In genomic region chr12:113162102-113163029, GRCh38 we compare ENCODE assay signal across 8 cellular contexts. TPM values are rescaled to one million over a fixed set of nuclear protein-coding genes. Genes with fewer than 3 reads are reported as not detected.
DNase-seq lines count a peak whose midpoint lies in the region; ATAC-seq and TF ChIP-seq lines count a peak whose summit lies in the region.
"Had no signal": no experiment of that assay in that cellular context is flagged by ENCODE, and none has a peak within 500 bp of the region (broad histone marks: within the 10 kb centered on the region; RNA-seq: fewer than 3 reads in every experiment).

No MANE protein-coding gene starts in this region.

- intact Hi-C loops in Panc1 (cut with micrococcal nuclease; ENCODE audit: unreplicated experiment): no loop called here
- intact Hi-C loops in activated CD4-positive, alpha-beta memory T cell treated with anti-CD3 and anti-CD28 coated beads for 36 hours (cut with micrococcal nuclease): no loop called here

- CTCF ChIA-PET in Panc1 (lab: Charles Lee): interaction anchor here (0.6 to 1.0 kb wide), 4 partner anchors 9 to 64 kb away, joined by 3 to 7 read pairs (median 5); no protein-coding TSS in a partner anchor
- CTCF ChIA-PET in activated CD4-positive, alpha-beta memory T cell treated with anti-CD3 and anti-CD28 coated beads for 36 hours (lab: Charles Lee): interaction anchor here (0.9 to 4.2 kb wide), 4 partner anchors 9 to 170 kb away, joined by 3 to 28 read pairs (median 4); no protein-coding TSS in a partner anchor

- no peak overlapping the region for H2BK15ac ChIP-seq in H9 (ENCODE audit: low read depth, low read length)

- H3K23me2 ChIP-seq in H9 (ENCODE audit: insufficient read length, low read depth, low read length, poor library complexity, severe bottlenecking): peaks cover 3% of the 10 kb centered on the region

- no peaks in the 10 kb centered on the region for H3K9me3 Mint-ChIP-seq in H9
- no peaks in the 10 kb centered on the region for H3K9me3 Mint-ChIP-seq in neural progenitor cell
- no peaks in the 10 kb centered on the region for H3K9me3 Mint-ChIP-seq in activated CD4-positive, alpha-beta memory T cell treated with anti-CD3 and anti-CD28 coated beads for 36 hours

- no peak overlapping the region for H4K8ac ChIP-seq in H9 (replicated peaks; ENCODE audit: insufficient read length, low read depth, low read length)

- no TSS peak for BruUV-seq in Panc1 (replicated peaks; lab: Mats Ljungman, UMichigan)

- H3K36me3 Mint-ChIP-seq in H9 (ENCODE audit: insufficient read depth in 1 of 3, low read depth in 3 of 3): peaks cover 21 to 75% (median 68%) of the 10 kb centered on the region in 3 experiments
- peaks cover 10% of the 10 kb centered on the region for H3K36me3 Mint-ChIP-seq in neural progenitor cell
- peaks cover 66% of the 10 kb centered on the region for H3K36me3 Mint-ChIP-seq in activated CD4-positive, alpha-beta memory T cell treated with anti-CD3 and anti-CD28 coated beads for 36 hours

- H3K4ac ChIP-seq in H9 (ENCODE audit: low read depth, low read length): no peak overlapping the region

- H3K27me3 Mint-ChIP-seq in H9 (ENCODE audit: low read depth): no peaks in the 10 kb centered on the region; the same call in 1 of the 2 replicates
- H3K27me3 Mint-ChIP-seq in neural progenitor cell (ENCODE audit: insufficient read depth, low read depth): no peaks in the 10 kb centered on the region
- H3K27me3 Mint-ChIP-seq in activated CD4-positive, alpha-beta memory T cell treated with anti-CD3 and anti-CD28 coated beads for 36 hours: no peaks in the 10 kb centered on the region

- H3K18ac ChIP-seq in H9 (ENCODE audit: insufficient read length, low read depth, low read length): no peak overlapping the region

- in situ Hi-C loops in Panc1 (cut with HindIII; ENCODE audit: low pct_unique_long_range_greater_than_20kb, low sequenced_read_pairs): loop anchor here (25.0 kb wide), 1 partner anchor 100 kb away; the partner anchor contains the start of gene DTX1

- H3T11ph ChIP-seq in H9 (ENCODE audit: low read length): no peak overlapping the region

- no peak overlapping the region for H2AK5ac ChIP-seq in H9 (ENCODE audit: insufficient read length, low read length)

- H3F3A ChIP-seq in neural progenitor cell (ENCODE audit: low read depth): peaks cover 19% of the 10 kb centered on the region

- no peak overlapping the region for H4K5ac ChIP-seq in H9 (ENCODE audit: insufficient read length, low read depth, low read length)

- H3K4me1 Mint-ChIP-seq in H9 (peaks cover 11 to 25% of the 10 kb centered on the region in 2 experiments), neural progenitor cell (peaks cover 29% of the 10 kb centered on the region)
- H3K4me1 Mint-ChIP-seq in activated CD4-positive, alpha-beta memory T cell treated with anti-CD3 and anti-CD28 coated beads for 36 hours (ENCODE audit: low read depth): peaks cover 3% of the 10 kb centered on the region

- H3K27me3 ChIP-seq in H9 (ENCODE audit: insufficient read depth, low read length): no peaks in the 10 kb centered on the region
- no peaks in the 10 kb centered on the region for H3K27me3 ChIP-seq in Panc1 (ENCODE audit: control insufficient read depth, insufficient read depth, low read length)
- H3K27me3 ChIP-seq in fibroblast of lung (ENCODE audit: control insufficient read depth, insufficient read depth, low read length): no peaks in the 10 kb centered on the region
- H3K27me3 ChIP-seq in neural progenitor cell: no peaks in the 10 kb centered on the region

- H3K36me3 ChIP-seq in Panc1 (ENCODE audit: control insufficient read depth, insufficient read depth, low read length) (no peaks in the 10 kb centered on the region), fibroblast of lung (ENCODE audit: control insufficient read depth, insufficient read depth, low read length) (peaks cover 30% of the 10 kb centered on the region), neural progenitor cell (no peaks in the 10 kb centered on the region)

- POLR2A ChIA-PET in Panc1 (lab: Charles Lee): no interaction called here
- POLR2A ChIA-PET in activated CD4-positive, alpha-beta memory T cell treated with anti-CD3 and anti-CD28 coated beads for 36 hours (lab: Charles Lee): no interaction called here

- no peak overlapping the region for H2BK12ac ChIP-seq in H9 (ENCODE audit: insufficient read length, low read depth, low read length)

- DNase-seq in H9 (peak; percentile 67), Panc1 (ENCODE audit: low read depth, low spot score) (no peak), fibroblast of lung (ENCODE audit: low read depth in 2 of 2) (peak; percentile 57 to 61), neural progenitor cell (ENCODE audit: low spot score) (peak; percentile 70)
- DNase-seq in activated CD4-positive, alpha-beta memory T cell treated with anti-CD3 and anti-CD28 coated beads for 36 hours: no peak
- DNase-seq: GDM1 had no signal

- no peak overlapping the region; the same call in 1 of the 2 replicates for H3K14ac ChIP-seq in H9 (ENCODE audit: insufficient read depth, low read length)

- no peak overlapping the region for H2BK120ac ChIP-seq in H9 (ENCODE audit: low read depth, low read length, poor library complexity, severe bottlenecking)

- no peak overlapping the region for H2AFZ ChIP-seq in H9 (ENCODE audit: low read length)
- no peak overlapping the region for H2AFZ ChIP-seq in fibroblast of lung (ENCODE audit: low read length)
- H2AFZ ChIP-seq in neural progenitor cell (replicated peaks): no peak overlapping the region

- peak overlapping the region; percentile 37 for H3K4me2 ChIP-seq in H9 (ENCODE audit: insufficient read depth, insufficient read length, low read length)
- H3K4me2 ChIP-seq in fibroblast of lung (ENCODE audit: extremely low read depth, insufficient read depth, low read length): no peak overlapping the region
- peak overlapping the region; percentile 75 for H3K4me2 ChIP-seq in neural progenitor cell

- H3K23ac ChIP-seq in H9 (ENCODE audit: insufficient read length, low read depth, low read length): no peak overlapping the region

- no peak overlapping the region for H3K56ac ChIP-seq in H9 (ENCODE audit: insufficient read length, low read depth, low read length)

- H3K4me3 Mint-ChIP-seq in H9: peak overlapping the region in 1 of 2 experiments; percentile 65; a peak in 1 of 5 replicates
- H3K4me3 Mint-ChIP-seq in neural progenitor cell: no peak overlapping the region
- no peak overlapping the region for H3K4me3 Mint-ChIP-seq in activated CD4-positive, alpha-beta memory T cell treated with anti-CD3 and anti-CD28 coated beads for 36 hours

- TF ChIP-seq CTCF in H9 (conservative IDR thresholded peaks at IDR 0.05): no peak
- no peak for TF ChIP-seq CTCF in Panc1 (IDR thresholded peaks at IDR 0.05)
- TF ChIP-seq CTCF in fibroblast of lung (conservative IDR thresholded peaks at IDR 0.05 in 1 of 2, IDR thresholded peaks at IDR 0.05 in 1 of 2; ENCODE audit: low read depth in 1 of 2, low read length in 2 of 2): no peak
- TF ChIP-seq CTCF in neural progenitor cell (IDR thresholded peaks at IDR 0.05): no peak

- no CpG with 5 or more reads among the region's 25 CpGs for WGBS in H9 (ENCODE audit: extremely low coverage, insufficient read length, low lambda C conversion rate)

- no peaks in the 10 kb centered on the region for H3K79me1 ChIP-seq in H9 (ENCODE audit: insufficient read depth, low read depth, low read length, poor library complexity, severe bottlenecking)

- H3K27ac ChIP-seq in H9 (ENCODE audit: insufficient read length, low read depth, low read length): no peak overlapping the region
- no peak overlapping the region for H3K27ac ChIP-seq in Panc1 (ENCODE audit: low read length)
- H3K27ac ChIP-seq in fibroblast of lung (ENCODE audit: insufficient read depth, low read length): no peak overlapping the region
- H3K27ac ChIP-seq in neural progenitor cell: peak overlapping the region; percentile 50

- no peak overlapping the region for H3K9ac ChIP-seq in H9 (ENCODE audit: extremely low read depth, insufficient read length, low read length)
- H3K9ac ChIP-seq in fibroblast of lung (ENCODE audit: insufficient read depth, low read length): no peak overlapping the region
- H3K9ac ChIP-seq in neural progenitor cell: no peak overlapping the region

- H3K4me3 ChIP-seq in Panc1 (ENCODE audit: low read depth in 2 of 2, low read length in 2 of 2) (no peak overlapping the region), fibroblast of lung (replicated peaks in 1 of 4; ENCODE audit: control extremely low read depth in 1 of 4, insufficient read depth in 1 of 4, low read depth in 3 of 4, low read length in 4 of 4) (no peak overlapping the region), neural progenitor cell (peak overlapping the region; percentile 30)

- H3K79me2 ChIP-seq in H9 (ENCODE audit: insufficient read depth, low read length) (no peaks in the 10 kb centered on the region), fibroblast of lung (ENCODE audit: control insufficient read depth, insufficient read depth, low read length) (no peaks in the 10 kb centered on the region), neural progenitor cell (ENCODE audit: low read depth) (no peaks in the 10 kb centered on the region)

- H4K20me1 ChIP-seq in H9 (ENCODE audit: control insufficient read depth, insufficient read depth, insufficient read length) (no peaks in the 10 kb centered on the region), fibroblast of lung (ENCODE audit: control insufficient read depth, extremely low read depth, insufficient read depth, low read length) (no peaks in the 10 kb centered on the region), neural progenitor cell (ENCODE audit: low read depth) (peaks cover 46% of the 10 kb centered on the region)

- H3K4me1 ChIP-seq in H9 (ENCODE audit: insufficient read depth, low read length) (no peaks in the 10 kb centered on the region), Panc1 (ENCODE audit: control insufficient read depth, insufficient read depth, low read length) (no peaks in the 10 kb centered on the region), fibroblast of lung (ENCODE audit: control insufficient read depth, extremely low read depth, insufficient read depth, low read length) (peaks cover 3% of the 10 kb centered on the region), neural progenitor cell (peaks cover 17% of the 10 kb centered on the region)

- no peak overlapping the region for H2BK20ac ChIP-seq in H9 (ENCODE audit: low read depth, low read length, poor library complexity, severe bottlenecking)

- H4K91ac ChIP-seq in H9 (ENCODE audit: insufficient read length, low read depth, low read length): no peak overlapping the region

- ATAC-seq in Panc1 (peak; percentile 33; the same call in 1 of the 2 replicates), GM18502 (IDR thresholded peaks at IDR 0.05; ENCODE audit: poor library complexity, unreplicated experiment) (no peak), HG02884 (IDR thresholded peaks at IDR 0.05; ENCODE audit: unreplicated experiment) (no peak)

- no peak overlapping the region for H2BK5ac ChIP-seq in H9 (ENCODE audit: insufficient read length, low read length)

- H3K27ac Mint-ChIP-seq in H9: peak overlapping the region; percentile 55 to 89 (median 79); a peak in 5 of 7 replicates
- H3K27ac Mint-ChIP-seq in neural progenitor cell: no peak overlapping the region
- no peak overlapping the region for H3K27ac Mint-ChIP-seq in activated CD4-positive, alpha-beta memory T cell treated with anti-CD3 and anti-CD28 coated beads for 36 hours

- no peaks in the 10 kb centered on the region for H3K9me3 ChIP-seq in H9 (ENCODE audit: control insufficient read depth, low read depth, low read length)
- H3K9me3 ChIP-seq in Panc1 (ENCODE audit: control insufficient read depth, insufficient read depth, low read depth, low read length): no peaks in the 10 kb centered on the region
- H3K9me3 ChIP-seq in fibroblast of lung (ENCODE audit: control insufficient read depth, insufficient read depth, low read depth, low read length): no peaks in the 10 kb centered on the region
- H3K9me3 ChIP-seq in neural progenitor cell (ENCODE audit: low read depth): no peaks in the 10 kb centered on the region

RNA-seq across cellular contexts. Expression of gene CFAP73, which starts 12.8 kb away (rescaled TPM):
- total RNA-seq in H9 (2021): not detected in 2 replicates
- 0.10 TPM for total RNA-seq in Panc1 (2021; ENCODE audit: unreplicated experiment)
- not detected for polyA plus RNA-seq in Panc1 (2012; ENCODE audit: insufficient read length)
- total RNA-seq in fibroblast of lung: not detected in 2 replicates
- polyA plus RNA-seq in fibroblast of lung: not detected in 2 replicates
- polyA plus RNA-seq in fibroblast of lung (2012): not detected in 2 replicates
- not detected in 2 replicates for polyA minus RNA-seq in fibroblast of lung (ENCODE audit: low replicate concordance)
- total RNA-seq in neural progenitor cell (ENCODE audit: low replicate concordance): 0.19 TPM in 1 of 2 replicates, not detected in the other
- total RNA-seq in activated CD4-positive, alpha-beta memory T cell treated with anti-CD3 and anti-CD28 coated beads for 36 hours: under 1 TPM; 0.90 to 0.94 TPM

RNA-seq across cellular contexts. Expression of gene DDX54, which starts 22.9 kb away (rescaled TPM):
- total RNA-seq in H9 (2021): 83.0 TPM in 2 replicates
- total RNA-seq in Panc1 (2021; ENCODE audit: unreplicated experiment): 101 TPM
- 156 TPM for polyA plus RNA-seq in Panc1 (2012; ENCODE audit: insufficient read length)
- total RNA-seq in fibroblast of lung: 23.6 and 25.9 TPM in 2 replicates
- polyA plus RNA-seq in fibroblast of lung: 20.5 and 33.7 TPM in 2 replicates
- 23.1 and 39.7 TPM in 2 replicates for polyA plus RNA-seq in fibroblast of lung (2012)
- polyA minus RNA-seq in fibroblast of lung (ENCODE audit: low replicate concordance): 31.5 and 48.5 TPM in 2 replicates
- 36.9 and 72.9 TPM in 2 replicates for total RNA-seq in neural progenitor cell (ENCODE audit: low replicate concordance)
- total RNA-seq in activated CD4-positive, alpha-beta memory T cell treated with anti-CD3 and anti-CD28 coated beads for 36 hours: 100 to 1,000 TPM; 107 to 109 TPM

RNA-seq across cellular contexts. Expression of gene RITA1, which starts 23.2 kb away (rescaled TPM):
- total RNA-seq in H9 (2021) (26.0 and 26.1 TPM in 2 replicates), Panc1 (2021; ENCODE audit: unreplicated experiment) (41.0 TPM), fibroblast of lung (11.6 and 11.8 TPM in 2 replicates), neural progenitor cell (ENCODE audit: low replicate concordance) (13.7 and 22.5 TPM in 2 replicates)
- 45.7 TPM for polyA plus RNA-seq in Panc1 (2012; ENCODE audit: insufficient read length)
- 7.4 and 8.7 TPM in 2 replicates for polyA plus RNA-seq in fibroblast of lung
- 11.8 and 13.6 TPM in 2 replicates for polyA plus RNA-seq in fibroblast of lung (2012)
- 4.9 and 6.9 TPM in 2 replicates for polyA minus RNA-seq in fibroblast of lung (ENCODE audit: low replicate concordance)
- 10 to 100 TPM; 18.7 to 22.0 TPM for total RNA-seq in activated CD4-positive, alpha-beta memory T cell treated with anti-CD3 and anti-CD28 coated beads for 36 hours

RNA-seq across cellular contexts. Expression of gene RASAL1, which starts 26.8 kb away (rescaled TPM):
- total RNA-seq in H9 (2021) (2.3 and 2.7 TPM in 2 replicates), Panc1 (2021; ENCODE audit: unreplicated experiment) (0.28 TPM), fibroblast of lung (not detected in 2 replicates), neural progenitor cell (ENCODE audit: low replicate concordance) (0.50 and 1.4 TPM in 2 replicates)
- polyA plus RNA-seq in Panc1 (2012; ENCODE audit: insufficient read length): 0.27 TPM
- polyA plus RNA-seq in fibroblast of lung: not detected in 2 replicates
- not detected in 2 replicates for polyA plus RNA-seq in fibroblast of lung (2012)
- not detected in 2 replicates for polyA minus RNA-seq in fibroblast of lung (ENCODE audit: low replicate concordance)
- 1 to 10 TPM; 4.4 to 4.9 TPM for total RNA-seq in activated CD4-positive, alpha-beta memory T cell treated with anti-CD3 and anti-CD28 coated beads for 36 hours

RNA-seq across cellular contexts. Expression of gene TPCN1, which starts 58.9 kb away (rescaled TPM):
- 13.5 and 16.1 TPM in 2 replicates for total RNA-seq in H9 (2021)
- total RNA-seq in Panc1 (2021; ENCODE audit: unreplicated experiment): 75.2 TPM
- 94.6 TPM for polyA plus RNA-seq in Panc1 (2012; ENCODE audit: insufficient read length)
- 10.8 and 17.2 TPM in 2 replicates for total RNA-seq in fibroblast of lung
- polyA plus RNA-seq in fibroblast of lung: 12.1 and 17.8 TPM in 2 replicates
- 11.9 and 19.3 TPM in 2 replicates for polyA plus RNA-seq in fibroblast of lung (2012)
- polyA minus RNA-seq in fibroblast of lung (ENCODE audit: low replicate concordance): 37.5 and 45.4 TPM in 2 replicates
- total RNA-seq in neural progenitor cell (ENCODE audit: low replicate concordance): 12.2 and 19.1 TPM in 2 replicates
- total RNA-seq in activated CD4-positive, alpha-beta memory T cell treated with anti-CD3 and anti-CD28 coated beads for 36 hours: 10 to 100 TPM; 44.0 to 51.6 TPM

Comparison
In these comparisons a context has a peak if more than half of its experiments do, and no peak if none do; other contexts are left out.
1. DNase-seq: peak in H9 (single experiment), fibroblast of lung (2 of 2) and neural progenitor cell (single experiment); none in Panc1 (single experiment) and activated CD4-positive, alpha-beta memory T cell treated with anti-CD3 and anti-CD28 coated beads for 36 hours (single experiment).
2. H3K27ac Mint-ChIP-seq: peak in H9 (3 of 3); none in neural progenitor cell (single experiment) and activated CD4-positive, alpha-beta memory T cell treated with anti-CD3 and anti-CD28 coated beads for 36 hours (single experiment).